Comparison of ENCODE assay signal across 11 cellular contexts in genomic region chrX:19867411-19867732, GRCh38. TPM values are rescaled to one million over a fixed set of nuclear protein-coding genes. Genes with fewer than 3 reads are reported as not detected.
DNase-seq lines count a peak whose midpoint lies in the region; ATAC-seq and TF ChIP-seq lines count a peak whose summit lies in the region.
"Had no signal": no experiment of that assay in that cellular context is flagged by ENCODE, and none has a peak within 500 bp of the region (broad histone marks: within the 10 kb centered on the region; RNA-seq: fewer than 3 reads in every experiment).

No MANE protein-coding gene starts in this region.

- no peaks in the 10 kb centered on the region; the same call in 1 of the 2 replicates for H4K20me1 ChIP-seq in Karpas-422 (ENCODE audit: insufficient read depth, low read depth, low read length)

- H3K9me3 ChIP-seq in Karpas-422 (ENCODE audit: low read length) (no peaks in the 10 kb centered on the region), suprapubic skin (no peaks in the 10 kb centered on the region)

- H3K9me3 Mint-ChIP-seq in nephron progenitor cell, result peaks cover 61% of the 10 kb centered on the region
- no peaks in the 10 kb centered on the region for H3K9me3 Mint-ChIP-seq in naive thymus-derived CD8-positive, alpha-beta T cell

- no peaks in the 10 kb centered on the region for H3K9me2 ChIP-seq in Karpas-422 (replicated peaks; ENCODE audit: insufficient read depth, low read length)

- no peak for ATAC-seq in naive thymus-derived CD8-positive, alpha-beta T cell

- H3K36me3 ChIP-seq in Karpas-422 (ENCODE audit: insufficient read depth, low read length) (no peaks in the 10 kb centered on the region), suprapubic skin (no peaks in the 10 kb centered on the region)

- H3K27ac Mint-ChIP-seq in nephron progenitor cell, result peak overlapping the region; percentile 50
- peak overlapping the region in 3 of 10 donors; percentile 26 to 75 (median 49) for H3K27ac Mint-ChIP-seq in naive thymus-derived CD8-positive, alpha-beta T cell

- WGBS in suprapubic skin, result 58% methylated on average over 3 of the region's 3 CpGs

- TF ChIP-seq POLR2A in suprapubic skin (IDR thresholded peaks at IDR 0.05), result no peak

- H3K27ac ChIP-seq in Karpas-422 (ENCODE audit: low read length) (peak overlapping the region; percentile 96), suprapubic skin (no peak overlapping the region)

- H3K4me1 ChIP-seq in Karpas-422 (ENCODE audit: low read length) (peaks cover 95% of the 10 kb centered on the region), suprapubic skin (no peaks in the 10 kb centered on the region)

- peaks cover 4% of the 10 kb centered on the region for H3K27me3 Mint-ChIP-seq in nephron progenitor cell (ENCODE audit: low read depth, poor library complexity)
- H3K27me3 Mint-ChIP-seq in naive thymus-derived CD8-positive, alpha-beta T cell, result no peaks in the 10 kb centered on the region

- H3K4me3 ChIP-seq in Karpas-422 (ENCODE audit: low read length) (no peak overlapping the region), suprapubic skin (no peak overlapping the region)

- peak; percentile 39 for DNase-seq in EL
- no peak for DNase-seq in Karpas-422
- DNase-seq in dermis blood vessel endothelial cell, result peak; percentile 39
- DNase-seq in nephron progenitor cell, result no peak
- no peak for DNase-seq in suprapubic skin (ENCODE audit: low spot score in 2 of 2)
- no peak for DNase-seq in NCI-H748 treated with DMSO at 0.1 percent for 48 hours (lab: John Stamatoyannopoulos, UW)
- DNase-seq in naive thymus-derived CD8-positive, alpha-beta T cell, result no peak
- DNase-seq in ACHN, result no peak
- DNase-seq: central memory CD4-positive, alpha-beta T cell; DMS79 treated with DMSO at 0.1 percent for 48 hours; GOT3 had no signal

- H3K4me3 Mint-ChIP-seq in nephron progenitor cell, result no peak overlapping the region
- no peak overlapping the region for H3K4me3 Mint-ChIP-seq in naive thymus-derived CD8-positive, alpha-beta T cell

- POLR2A ChIA-PET in naive thymus-derived CD8-positive, alpha-beta T cell (lab: Charles Lee), result no interaction called here

- no peak overlapping the region for H2AFZ ChIP-seq in Karpas-422 (ENCODE audit: low read length)

- H3K4me1 Mint-ChIP-seq in nephron progenitor cell, result peaks cover 50% of the 10 kb centered on the region
- H3K4me1 Mint-ChIP-seq in naive thymus-derived CD8-positive, alpha-beta T cell, result peaks cover 19 to 89% (median 55%) of the 10 kb centered on the region in 4 donors

- peak overlapping the region; percentile 50 for H3K9ac ChIP-seq in Karpas-422 (ENCODE audit: low read length)

- peak overlapping the region; percentile 57 for H3K4me2 ChIP-seq in Karpas-422 (ENCODE audit: low read depth, low read length, poor library complexity, severe bottlenecking)

- TF ChIP-seq CTCF in nephron progenitor cell (IDR thresholded peaks at IDR 0.05), result no peak
- TF ChIP-seq CTCF in suprapubic skin (IDR thresholded peaks at IDR 0.05), result no peak

- H3K79me2 ChIP-seq in Karpas-422 (ENCODE audit: low read length), result peaks cover 70% of the 10 kb centered on the region

- in situ Hi-C loops in ACHN (cut with HindIII; ENCODE audit: low pct_ligation_motif_present, low pct_unique_long_range_greater_than_20kb, low sequenced_read_pairs), result no loop called here

- no peak for TF ChIP-seq EP300 in suprapubic skin (IDR thresholded peaks at IDR 0.05)

- H3K36me3 Mint-ChIP-seq in nephron progenitor cell (ENCODE audit: low read depth), result peaks cover under 1% of the 10 kb centered on the region
- no peaks in the 10 kb centered on the region for H3K36me3 Mint-ChIP-seq in naive thymus-derived CD8-positive, alpha-beta T cell

- H3K27me3 ChIP-seq in Karpas-422 (ENCODE audit: low read length) (no peaks in the 10 kb centered on the region), suprapubic skin (no peaks in the 10 kb centered on the region)

RNA-seq across cellular contexts. Expression of gene SH3KBP1, which starts 20.0 kb away (rescaled TPM):
- 72.0 and 79.6 TPM in 2 replicates for total RNA-seq in Karpas-422 (2014; rRNA removed; shearing (Covaris generic); ENCODE audit: low replicate concordance)
- total RNA-seq in dermis blood vessel endothelial cell (9.2 and 22.3 TPM in 2 replicates), suprapubic skin (10 to 100 TPM in 3 of 4 donors, 1 to 10 TPM in 1; 6.8 to 18.5 (median 14.1) TPM)
- total RNA-seq in naive thymus-derived CD8-positive, alpha-beta T cell, result 100 to 1,000 TPM; 102 to 104 TPM
- polyA plus RNA-seq in naive thymus-derived CD8-positive, alpha-beta T cell, result 100 to 1,000 TPM; 121 to 137 (median 132) TPM

Comparison
In these comparisons a context has a peak if more than half of its experiments do, and no peak if none do; other contexts are left out.
1. DNase-seq: peak in EL (single experiment) and dermis blood vessel endothelial cell (single experiment); none in Karpas-422 (single experiment), nephron progenitor cell (single experiment), suprapubic skin (0 of 2), NCI-H748 treated with DMSO at 0.1 percent for 48 hours (single experiment), naive thymus-derived CD8-positive, alpha-beta T cell (0 of 10) and ACHN (single experiment).